Comparison of ENCODE assay signal across 10 cellular contexts in the genomic region with DNA sequence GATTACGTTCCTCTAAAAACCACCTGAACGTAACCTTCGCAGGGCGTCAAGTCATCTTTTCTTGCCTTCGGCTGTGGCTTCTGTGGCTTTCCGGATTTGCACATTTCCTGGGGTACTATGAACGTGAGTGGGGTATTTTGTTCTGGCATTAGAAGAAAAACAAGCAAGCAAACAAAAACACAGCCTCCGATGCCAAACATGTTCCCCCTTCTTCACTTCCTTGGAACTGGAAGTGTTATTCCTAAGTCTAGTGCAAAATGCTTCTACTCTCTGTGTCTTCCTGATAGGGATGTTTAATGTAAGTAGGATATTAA. TPM values are rescaled to one million over a fixed set of nuclear protein-coding genes. Genes with fewer than 3 reads are reported as not detected.
DNase-seq lines count a peak whose midpoint lies in the region; ATAC-seq and TF ChIP-seq lines count a peak whose summit lies in the region.
"Not testable (repeated sequence)": the region's sequence is repeated elsewhere in the genome, so short reads cannot be mapped to it uniquely, and the experiment has no call there.
"Had no signal": no experiment of that assay in that cellular context is flagged by ENCODE, and none has a peak within 500 bp of the region (broad histone marks: within the 10 kb centered on the region; RNA-seq: fewer than 3 reads in every experiment).

No MANE protein-coding gene starts in this region.

- peak overlapping the region; percentile 29 for H3K27ac Mint-ChIP-seq in T-helper 17 cell
- H3K27ac Mint-ChIP-seq in activated CD8-positive, alpha-beta memory T cell treated with anti-CD3 and anti-CD28 coated beads, Interleukin-2, amount 10 ng/mL, durations not matched to agents 7 days and 5 days; activated naive CD4-positive, alpha-beta T cell treated with anti-CD3 and anti-CD28 coated beads, Interleukin-2, amount 10 ng/mL, durations not matched to agents 7 days and 5 days; effector memory CD8-positive, alpha-beta T cell; stimulated activated naive CD8-positive, alpha-beta T cell treated with anti-CD3 and anti-CD28 coated beads, Interleukin-15, amount 100 ng/mL, for 72 hours: not testable (repeated sequence)
- H3K27ac Mint-ChIP-seq in naive thymus-derived CD4-positive, alpha-beta T cell = peak overlapping the region in 2 of 9 donors; percentile 39 to 45

- H3K9me3 ChIP-seq in BLaER1 = peaks cover 24% of the 10 kb centered on the region
- not testable (repeated sequence) for H3K9me3 ChIP-seq in T-helper 17 cell (ENCODE audit: control insufficient read depth, low read length, poor library complexity, severe bottlenecking); naive thymus-derived CD4-positive, alpha-beta T cell (ENCODE audit: control insufficient read depth in 2 of 3, low read length in 3 of 3)

- TF ChIP-seq CTCF in GM10266 (IDR thresholded peaks at IDR 0.05; ENCODE audit: control insufficient read depth, insufficient read depth, low read depth, missing control alignments) = not testable (repeated sequence)

- intact Hi-C loops in naive thymus-derived CD4-positive, alpha-beta T cell (cut with micrococcal nuclease) = not testable (repeated sequence)

- H3K27me3 Mint-ChIP-seq in T-helper 17 cell = peaks cover 29% of the 10 kb centered on the region
- H3K27me3 Mint-ChIP-seq in activated CD8-positive, alpha-beta memory T cell treated with anti-CD3 and anti-CD28 coated beads, Interleukin-2, amount 10 ng/mL, durations not matched to agents 7 days and 5 days = peaks cover 37% of the 10 kb centered on the region
- H3K27me3 Mint-ChIP-seq in activated naive CD4-positive, alpha-beta T cell treated with anti-CD3 and anti-CD28 coated beads, Interleukin-2, amount 10 ng/mL, durations not matched to agents 7 days and 5 days = peaks cover 66% of the 10 kb centered on the region
- peaks cover 17 to 25% of the 10 kb centered on the region in 2 donors for H3K27me3 Mint-ChIP-seq in effector memory CD8-positive, alpha-beta T cell
- peaks cover 10 to 43% (median 15%) of the 10 kb centered on the region in 5 donors for H3K27me3 Mint-ChIP-seq in naive thymus-derived CD4-positive, alpha-beta T cell
- peaks cover 30% of the 10 kb centered on the region for H3K27me3 Mint-ChIP-seq in stimulated activated naive CD8-positive, alpha-beta T cell treated with anti-CD3 and anti-CD28 coated beads, Interleukin-15, amount 100 ng/mL, for 72 hours

- not testable (repeated sequence) for H3K9ac ChIP-seq in BLaER1

- peaks cover 16% of the 10 kb centered on the region for H3K4me1 Mint-ChIP-seq in T-helper 17 cell
- peaks cover 18% of the 10 kb centered on the region for H3K4me1 Mint-ChIP-seq in activated CD8-positive, alpha-beta memory T cell treated with anti-CD3 and anti-CD28 coated beads, Interleukin-2, amount 10 ng/mL, durations not matched to agents 7 days and 5 days
- peaks cover 27% of the 10 kb centered on the region for H3K4me1 Mint-ChIP-seq in activated naive CD4-positive, alpha-beta T cell treated with anti-CD3 and anti-CD28 coated beads, Interleukin-2, amount 10 ng/mL, durations not matched to agents 7 days and 5 days
- not testable (repeated sequence) for H3K4me1 Mint-ChIP-seq in effector memory CD8-positive, alpha-beta T cell (ENCODE audit: low read depth in 2 of 2)
- H3K4me1 Mint-ChIP-seq in naive thymus-derived CD4-positive, alpha-beta T cell = peaks cover 11 to 22% (median 12%) of the 10 kb centered on the region in 7 donors
- H3K4me1 Mint-ChIP-seq in stimulated activated naive CD8-positive, alpha-beta T cell treated with anti-CD3 and anti-CD28 coated beads, Interleukin-15, amount 100 ng/mL, for 72 hours = peaks cover 13% of the 10 kb centered on the region

- ATAC-seq in T-helper 17 cell = peak; percentile 58
- ATAC-seq in activated CD8-positive, alpha-beta memory T cell treated with anti-CD3 and anti-CD28 coated beads, Interleukin-2, amount 10 ng/mL, durations not matched to agents 7 days and 5 days; stimulated activated naive CD8-positive, alpha-beta T cell treated with anti-CD3 and anti-CD28 coated beads, Interleukin-15, amount 100 ng/mL, for 72 hours: not testable (repeated sequence)
- peak; percentile 48 for ATAC-seq in effector memory CD8-positive, alpha-beta T cell (replicated peaks)
- peak; percentile 26 for ATAC-seq in naive thymus-derived CD4-positive, alpha-beta T cell

- CTCF ChIA-PET in activated CD8-positive, alpha-beta memory T cell treated with anti-CD3 and anti-CD28 coated beads, Interleukin-2, amount 10 ng/mL, durations not matched to agents 7 days and 5 days (lab: Charles Lee); activated naive CD4-positive, alpha-beta T cell treated with anti-CD3 and anti-CD28 coated beads, Interleukin-2, amount 10 ng/mL, durations not matched to agents 7 days and 5 days (lab: Charles Lee); naive thymus-derived CD4-positive, alpha-beta T cell (lab: Charles Lee): not testable (repeated sequence)

- POLR2A ChIA-PET in naive thymus-derived CD4-positive, alpha-beta T cell (lab: Charles Lee) = not testable (repeated sequence)

- not testable (repeated sequence) for H3K36me3 ChIP-seq in BLaER1; naive thymus-derived CD4-positive, alpha-beta T cell (ENCODE audit: control insufficient read depth in 2 of 3, insufficient read depth in 3 of 3, low read length in 3 of 3)

- peaks cover 29% of the 10 kb centered on the region for H4K20me1 ChIP-seq in BLaER1

- H3K4me3 ChIP-seq in BLaER1; naive thymus-derived CD4-positive, alpha-beta T cell (ENCODE audit: low read length): not testable (repeated sequence)

- H3K27me3 ChIP-seq in BLaER1 = peaks cover 64% of the 10 kb centered on the region
- H3K27me3 ChIP-seq in naive thymus-derived CD4-positive, alpha-beta T cell (ENCODE audit: control insufficient read depth in 2 of 2, insufficient read depth in 2 of 2, low read length in 2 of 2) = not testable (repeated sequence)

- H3K9me3 Mint-ChIP-seq in activated CD8-positive, alpha-beta memory T cell treated with anti-CD3 and anti-CD28 coated beads, Interleukin-2, amount 10 ng/mL, durations not matched to agents 7 days and 5 days (ENCODE audit: low read depth); activated naive CD4-positive, alpha-beta T cell treated with anti-CD3 and anti-CD28 coated beads, Interleukin-2, amount 10 ng/mL, durations not matched to agents 7 days and 5 days; effector memory CD8-positive, alpha-beta T cell; naive thymus-derived CD4-positive, alpha-beta T cell; stimulated activated naive CD8-positive, alpha-beta T cell treated with anti-CD3 and anti-CD28 coated beads, Interleukin-15, amount 100 ng/mL, for 72 hours: not testable (repeated sequence)

- H3K27ac ChIP-seq in BLaER1; naive thymus-derived CD4-positive, alpha-beta T cell (ENCODE audit: low read depth, low read length): not testable (repeated sequence)

- not testable (repeated sequence) for H3K4me1 ChIP-seq in BLaER1; naive thymus-derived CD4-positive, alpha-beta T cell (ENCODE audit: control insufficient read depth in 2 of 2, insufficient read depth in 2 of 2, low read length in 2 of 2)

- DNase-seq in GM10266 (ENCODE audit: extremely low spot score) = peak; percentile 1
- DNase-seq in T-helper 17 cell = peak in 1 of 3 donors; percentile 27
- DNase-seq in activated CD8-positive, alpha-beta memory T cell treated with anti-CD3 and anti-CD28 coated beads, Interleukin-2, amount 10 ng/mL, durations not matched to agents 7 days and 5 days = peak; percentile 72
- DNase-seq in activated naive CD4-positive, alpha-beta T cell treated with anti-CD3 and anti-CD28 coated beads, Interleukin-2, amount 10 ng/mL, durations not matched to agents 7 days and 5 days = peak; percentile 53
- peak in 1 of 3 experiments; percentile 20 for DNase-seq in effector memory CD8-positive, alpha-beta T cell
- peak in 4 of 9 donors; percentile 39 to 63 (median 47) for DNase-seq in naive thymus-derived CD4-positive, alpha-beta T cell
- DNase-seq in stimulated activated naive CD8-positive, alpha-beta T cell treated with anti-CD3 and anti-CD28 coated beads, Interleukin-15, amount 100 ng/mL, for 72 hours = peak; percentile 5 to 34

- peak overlapping the region; percentile 75 for H3K4me3 Mint-ChIP-seq in T-helper 17 cell
- peak overlapping the region; percentile 56 for H3K4me3 Mint-ChIP-seq in activated CD8-positive, alpha-beta memory T cell treated with anti-CD3 and anti-CD28 coated beads, Interleukin-2, amount 10 ng/mL, durations not matched to agents 7 days and 5 days
- H3K4me3 Mint-ChIP-seq in activated naive CD4-positive, alpha-beta T cell treated with anti-CD3 and anti-CD28 coated beads, Interleukin-2, amount 10 ng/mL, durations not matched to agents 7 days and 5 days = peak overlapping the region; percentile 37
- H3K4me3 Mint-ChIP-seq in effector memory CD8-positive, alpha-beta T cell = peak overlapping the region; percentile 62 to 64
- H3K4me3 Mint-ChIP-seq in naive thymus-derived CD4-positive, alpha-beta T cell = peak overlapping the region in 7 of 10 donors; percentile 64 to 75 (median 67)
- peak overlapping the region; percentile 66 to 71 for H3K4me3 Mint-ChIP-seq in stimulated activated naive CD8-positive, alpha-beta T cell treated with anti-CD3 and anti-CD28 coated beads, Interleukin-15, amount 100 ng/mL, for 72 hours

- not testable (repeated sequence) for H3K36me3 Mint-ChIP-seq in T-helper 17 cell (ENCODE audit: low read depth); activated CD8-positive, alpha-beta memory T cell treated with anti-CD3 and anti-CD28 coated beads, Interleukin-2, amount 10 ng/mL, durations not matched to agents 7 days and 5 days; activated naive CD4-positive, alpha-beta T cell treated with anti-CD3 and anti-CD28 coated beads, Interleukin-2, amount 10 ng/mL, durations not matched to agents 7 days and 5 days; naive thymus-derived CD4-positive, alpha-beta T cell
- H3K36me3 Mint-ChIP-seq in effector memory CD8-positive, alpha-beta T cell (ENCODE audit: insufficient read depth) = peaks cover 13% of the 10 kb centered on the region

- 0 out of 2 replicates have a peak overlapping the region, but pooled peaks have one; percentile 32 for H3K4me2 ChIP-seq in BLaER1

RNA-seq across cellular contexts. Expression of gene FOXD4L1, which starts 2.2 kb away (rescaled TPM):
- under 1 TPM in 1 of 2 donors, not detected in 1; 0.10 TPM for total RNA-seq in T-helper 17 cell
- under 1 TPM; 0.23 to 0.47 TPM for total RNA-seq in activated CD8-positive, alpha-beta memory T cell treated with anti-CD3 and anti-CD28 coated beads, Interleukin-2, amount 10 ng/mL, durations not matched to agents 7 days and 5 days
- total RNA-seq in naive thymus-derived CD4-positive, alpha-beta T cell = under 1 TPM in 4 of 5 experiments, not detected in 1; 0.16 to 0.60 (median 0.35) TPM
- not detected for polyA plus RNA-seq in naive thymus-derived CD4-positive, alpha-beta T cell
- total RNA-seq: A172, H9 had no signal
